7 cellular contexts compared by ENCODE assay signal in genomic region chr15:89250142-89250541, GRCh38. TPM values are rescaled to one million over a fixed set of nuclear protein-coding genes. Genes with fewer than 3 reads are reported as not detected.
"Had no signal": no experiment of that assay in that cellular context is flagged by ENCODE, and none has a peak within 500 bp of the region (broad histone marks: within the 10 kb centered on the region; RNA-seq: fewer than 3 reads in every experiment).

No MANE protein-coding gene starts in this region.

RNA-seq across cellular contexts. Expression of gene RLBP1, which starts 28.8 kb away (rescaled TPM):
- total RNA-seq: GM23248, GM23338, H1, H4, H7, H9, HFFc6 had no signal
- polyA plus RNA-seq: GM23248, GM23338 had no signal
